1 cellular context compared by ENCODE assay signal in the genomic region with DNA sequence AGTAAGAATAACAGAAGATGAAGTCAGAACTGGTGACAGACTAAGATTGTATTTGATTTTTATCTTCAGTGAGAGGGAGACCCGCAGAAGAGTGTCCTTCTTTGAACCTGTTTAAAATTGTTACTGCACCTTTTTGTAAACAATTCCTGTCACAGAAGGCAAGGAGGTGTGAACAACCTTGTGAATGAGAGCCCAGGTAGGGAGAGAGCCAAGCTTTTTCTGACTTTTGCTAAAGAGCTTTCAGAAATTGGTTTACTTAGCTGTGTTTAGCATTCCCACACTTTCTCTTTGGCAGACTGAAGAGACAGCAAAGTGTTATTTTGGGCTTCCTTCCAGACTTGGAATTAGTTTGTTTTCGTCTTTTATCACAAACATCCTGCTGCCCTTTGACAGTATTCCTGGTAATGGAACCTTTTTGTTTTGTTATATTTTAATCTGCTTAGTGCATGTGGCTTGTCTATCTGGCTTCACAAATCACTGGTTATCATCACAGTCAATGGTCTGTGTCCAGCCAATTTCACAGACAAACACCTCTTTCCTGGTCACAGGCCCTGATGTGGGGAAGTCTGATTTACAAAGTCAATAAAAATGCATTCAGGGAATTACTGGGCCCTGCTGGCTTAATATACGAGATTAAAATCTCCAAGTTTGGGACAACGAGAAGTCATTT.
TF ChIP-seq lines count a peak whose summit lies in the region.

No MANE protein-coding gene starts in this region.

TF ChIP-seq in GM23338, 12 proteins besides CTCF, POLR2A, EP300 and RAD21 (continued from another document):
- TF ChIP-seq, protein P1, sequence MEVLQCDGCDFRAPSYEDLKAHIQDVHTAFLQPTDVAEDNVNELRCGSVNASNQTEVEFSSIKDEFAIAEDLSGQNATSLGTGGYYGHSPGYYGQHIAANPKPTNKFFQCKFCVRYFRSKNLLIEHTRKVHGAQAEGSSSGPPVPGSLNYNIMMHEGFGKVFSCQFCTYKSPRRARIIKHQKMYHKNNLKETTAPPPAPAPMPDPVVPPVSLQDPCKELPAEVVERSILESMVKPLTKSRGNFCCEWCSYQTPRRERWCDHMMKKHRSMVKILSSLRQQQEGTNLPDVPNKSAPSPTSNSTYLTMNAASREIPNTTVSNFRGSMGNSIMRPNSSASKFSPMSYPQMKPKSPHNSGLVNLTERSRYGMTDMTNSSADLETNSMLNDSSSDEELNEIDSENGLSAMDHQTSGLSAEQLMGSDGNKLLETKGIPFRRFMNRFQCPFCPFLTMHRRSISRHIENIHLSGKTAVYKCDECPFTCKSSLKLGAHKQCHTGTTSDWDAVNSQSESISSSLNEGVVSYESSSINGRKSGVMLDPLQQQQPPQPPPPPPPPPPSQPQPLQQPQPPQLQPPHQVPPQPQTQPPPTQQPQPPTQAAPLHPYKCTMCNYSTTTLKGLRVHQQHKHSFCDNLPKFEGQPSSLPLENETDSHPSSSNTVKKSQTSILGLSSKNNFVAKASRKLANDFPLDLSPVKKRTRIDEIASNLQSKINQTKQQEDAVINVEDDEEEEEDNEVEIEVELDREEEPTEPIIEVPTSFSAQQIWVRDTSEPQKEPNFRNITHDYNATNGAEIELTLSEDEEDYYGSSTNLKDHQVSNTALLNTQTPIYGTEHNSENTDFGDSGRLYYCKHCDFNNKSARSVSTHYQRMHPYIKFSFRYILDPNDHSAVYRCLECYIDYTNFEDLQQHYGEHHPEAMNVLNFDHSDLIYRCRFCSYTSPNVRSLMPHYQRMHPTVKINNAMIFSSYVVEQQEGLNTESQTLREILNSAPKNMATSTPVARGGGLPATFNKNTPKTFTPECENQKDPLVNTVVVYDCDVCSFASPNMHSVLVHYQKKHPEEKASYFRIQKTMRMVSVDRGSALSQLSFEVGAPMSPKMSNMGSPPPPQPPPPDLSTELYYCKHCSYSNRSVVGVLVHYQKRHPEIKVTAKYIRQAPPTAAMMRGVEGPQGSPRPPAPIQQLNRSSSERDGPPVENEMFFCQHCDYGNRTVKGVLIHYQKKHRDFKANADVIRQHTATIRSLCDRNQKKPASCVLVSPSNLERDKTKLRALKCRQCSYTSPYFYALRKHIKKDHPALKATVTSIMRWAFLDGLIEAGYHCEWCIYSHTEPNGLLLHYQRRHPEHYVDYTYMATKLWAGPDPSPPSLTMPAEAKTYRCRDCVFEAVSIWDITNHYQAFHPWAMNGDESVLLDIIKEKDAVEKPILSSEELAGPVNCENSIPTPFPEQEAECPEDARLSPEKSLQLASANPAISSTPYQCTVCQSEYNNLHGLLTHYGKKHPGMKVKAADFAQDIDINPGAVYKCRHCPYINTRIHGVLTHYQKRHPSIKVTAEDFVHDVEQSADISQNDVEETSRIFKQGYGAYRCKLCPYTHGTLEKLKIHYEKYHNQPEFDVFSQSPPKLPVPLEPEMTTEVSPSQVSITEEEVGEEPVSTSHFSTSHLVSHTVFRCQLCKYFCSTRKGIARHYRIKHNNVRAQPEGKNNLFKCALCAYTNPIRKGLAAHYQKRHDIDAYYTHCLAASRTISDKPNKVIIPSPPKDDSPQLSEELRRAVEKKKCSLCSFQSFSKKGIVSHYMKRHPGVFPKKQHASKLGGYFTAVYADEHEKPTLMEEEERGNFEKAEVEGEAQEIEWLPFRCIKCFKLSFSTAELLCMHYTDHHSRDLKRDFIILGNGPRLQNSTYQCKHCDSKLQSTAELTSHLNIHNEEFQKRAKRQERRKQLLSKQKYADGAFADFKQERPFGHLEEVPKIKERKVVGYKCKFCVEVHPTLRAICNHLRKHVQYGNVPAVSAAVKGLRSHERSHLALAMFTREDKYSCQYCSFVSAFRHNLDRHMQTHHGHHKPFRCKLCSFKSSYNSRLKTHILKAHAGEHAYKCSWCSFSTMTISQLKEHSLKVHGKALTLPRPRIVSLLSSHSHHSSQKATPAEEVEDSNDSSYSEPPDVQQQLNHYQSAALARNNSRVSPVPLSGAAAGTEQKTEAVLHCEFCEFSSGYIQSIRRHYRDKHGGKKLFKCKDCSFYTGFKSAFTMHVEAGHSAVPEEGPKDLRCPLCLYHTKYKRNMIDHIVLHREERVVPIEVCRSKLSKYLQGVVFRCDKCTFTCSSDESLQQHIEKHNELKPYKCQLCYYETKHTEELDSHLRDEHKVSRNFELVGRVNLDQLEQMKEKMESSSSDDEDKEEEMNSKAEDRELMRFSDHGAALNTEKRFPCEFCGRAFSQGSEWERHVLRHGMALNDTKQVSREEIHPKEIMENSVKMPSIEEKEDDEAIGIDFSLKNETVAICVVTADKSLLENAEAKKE (CRISPR knock-in tag; IDR thresholded peaks at IDR 0.05), result no peak
- TF ChIP-seq NANOG (IDR thresholded peaks at IDR 0.05; ENCODE audit: borderline replicate concordance), result no peak
- no peak for TF ChIP-seq JUNB (IDR thresholded peaks at IDR 0.05; ENCODE audit: unreplicated experiment)
- TF ChIP-seq REST (IDR thresholded peaks at IDR 0.05; ENCODE audit: unreplicated experiment), result no peak
- TF ChIP-seq ETS1 (IDR thresholded peaks at IDR 0.05), result no peak
- no peak for TF ChIP-seq CREB1 (CRISPR knock-in tag; IDR thresholded peaks at IDR 0.05; ENCODE audit: low read depth)
- no peak for TF ChIP-seq EZH2phosphoT487 (IDR thresholded peaks at IDR 0.05; ENCODE audit: unreplicated experiment)
